In genomic region chr1:193210991-193211390, GRCh38 we compare ENCODE assay signal across 18 cellular contexts. TPM values are rescaled to one million over a fixed set of nuclear protein-coding genes. Genes with fewer than 3 reads are reported as not detected.
A peak's percentile ranks its signal among the peaks of the same experiment; 100 is the strongest.
DNase-seq lines count a peak whose midpoint lies in the region; ATAC-seq and TF ChIP-seq lines count a peak whose summit lies in the region.
"Had no signal": no experiment of that assay in that cellular context is flagged by ENCODE, and none has a peak within 500 bp of the region (broad histone marks: within the 10 kb centered on the region; RNA-seq: fewer than 3 reads in every experiment).

No MANE protein-coding gene starts in this region.

- DNase-seq in HFFc6 (no peak), naive B cell (no peak), NCI-H128 (lab: John Stamatoyannopoulos, UW; ENCODE audit: unreplicated experiment) (no peak), germinal center (ENCODE audit: low spot score) (no peak)
- no peak for DNase-seq in activated naive CD8-positive, alpha-beta T cell treated with anti-CD3 and anti-CD28 coated beads, Interleukin-2, amount 50 U/mL, for 24 hours
- DNase-seq in effector CD8-positive, alpha-beta T cell (lab: John Stamatoyannopoulos, UW), result no peak
- DNase-seq: activated gamma-delta T cell; anterior cingulate cortex; BE2C; H7; left colon; NCI-H146; NCI-H446; SHP77 treated with DMSO at 0.1 percent for 48 hours; sigmoid colon; stimulated activated CD4-positive, alpha-beta T cell treated with anti-CD3 and anti-CD28 coated beads, Interleukin-2, amount 100 ng/mL, for 48 hours; T-helper 2 cell had no signal

- H3K4me1 Mint-ChIP-seq in HFFc6 (ENCODE audit: low read depth) (peaks cover 43% of the 10 kb centered on the region), naive B cell (peaks cover 6 to 12% (median 12%) of the 10 kb centered on the region in 3 donors)
- peaks cover 10% of the 10 kb centered on the region for H3K4me1 Mint-ChIP-seq in activated naive CD8-positive, alpha-beta T cell treated with anti-CD3 and anti-CD28 coated beads, Interleukin-2, amount 50 U/mL, for 24 hours

- H3K36me3 Mint-ChIP-seq in HFFc6 (ENCODE audit: low read depth) (peaks cover 77% of the 10 kb centered on the region), naive B cell (peaks cover 47% of the 10 kb centered on the region in 2 donors)
- H3K36me3 Mint-ChIP-seq in activated naive CD8-positive, alpha-beta T cell treated with anti-CD3 and anti-CD28 coated beads, Interleukin-2, amount 50 U/mL, for 24 hours (ENCODE audit: low read depth), result peaks cover 67% of the 10 kb centered on the region

- H3K27ac Mint-ChIP-seq in HFFc6, result peak overlapping the region; percentile 86
- H3K27ac Mint-ChIP-seq in activated naive CD8-positive, alpha-beta T cell treated with anti-CD3 and anti-CD28 coated beads, Interleukin-2, amount 50 U/mL, for 24 hours, result peak overlapping the region; percentile 13
- peak overlapping the region in 5 of 6 donors; percentile 44 to 84 (median 54) for H3K27ac Mint-ChIP-seq in naive B cell

- H3K4me3 Mint-ChIP-seq in HFFc6 (peak overlapping the region; percentile 47), naive B cell (no peak overlapping the region)
- no peak overlapping the region for H3K4me3 Mint-ChIP-seq in activated naive CD8-positive, alpha-beta T cell treated with anti-CD3 and anti-CD28 coated beads, Interleukin-2, amount 50 U/mL, for 24 hours

- TF ChIP-seq CTCF in HFFc6 (IDR thresholded peaks at IDR 0.05), result no peak

- peaks cover 24% of the 10 kb centered on the region for H3K9me3 Mint-ChIP-seq in HFFc6
- H3K9me3 Mint-ChIP-seq in activated naive CD8-positive, alpha-beta T cell treated with anti-CD3 and anti-CD28 coated beads, Interleukin-2, amount 50 U/mL, for 24 hours, result peaks cover 7% of the 10 kb centered on the region
- H3K9me3 Mint-ChIP-seq in naive B cell, result peaks cover 0 to 23% (median 18%) of the 10 kb centered on the region in 7 donors

- ATAC-seq in GM18867 (IDR thresholded peaks at IDR 0.05; ENCODE audit: unreplicated experiment), result peak; percentile 13
- no peak for ATAC-seq in activated naive CD8-positive, alpha-beta T cell treated with anti-CD3 and anti-CD28 coated beads, Interleukin-2, amount 50 U/mL, for 24 hours
- ATAC-seq in naive B cell (ENCODE audit: low read depth in 2 of 2), result no peak

- H3K27me3 Mint-ChIP-seq in HFFc6 (ENCODE audit: insufficient read depth), result peaks cover 2% of the 10 kb centered on the region; the same call in 1 of the 2 replicates
- H3K27me3 Mint-ChIP-seq in activated naive CD8-positive, alpha-beta T cell treated with anti-CD3 and anti-CD28 coated beads, Interleukin-2, amount 50 U/mL, for 24 hours, result no peaks in the 10 kb centered on the region
- H3K27me3 Mint-ChIP-seq in naive B cell, result no peaks in the 10 kb centered on the region

RNA-seq across cellular contexts. Expression of gene B3GALT2, which starts 24.6 kb away (rescaled TPM):
- total RNA-seq in HFFc6 (2021; fragmentation: NEBNext Ultra II Directional; extraction: Animal tissue kit (Norgen Biotek cat#: 25700)), result under 1 TPM; 0.37 to 0.95 (median 0.62) TPM
- under 1 TPM in 2 of 6 donors, not detected in 4; 0.22 to 0.34 TPM for polyA plus RNA-seq in naive B cell (ENCODE audit: low read depth in 6 of 6)
- total RNA-seq: H7 had no signal

Comparison
In these comparisons a context has a peak if more than half of its experiments do, and no peak if none do; other contexts are left out.
1. H3K27ac Mint-ChIP-seq: peak in every context shown above with its lines; median percentile 86 in HFFc6; 54 in naive B cell; 13 in activated naive CD8-positive, alpha-beta T cell treated with anti-CD3 and anti-CD28 coated beads, Interleukin-2, amount 50 U/mL, for 24 hours.